ENCODE assay signal across 26 cellular contexts in the genomic region with DNA sequence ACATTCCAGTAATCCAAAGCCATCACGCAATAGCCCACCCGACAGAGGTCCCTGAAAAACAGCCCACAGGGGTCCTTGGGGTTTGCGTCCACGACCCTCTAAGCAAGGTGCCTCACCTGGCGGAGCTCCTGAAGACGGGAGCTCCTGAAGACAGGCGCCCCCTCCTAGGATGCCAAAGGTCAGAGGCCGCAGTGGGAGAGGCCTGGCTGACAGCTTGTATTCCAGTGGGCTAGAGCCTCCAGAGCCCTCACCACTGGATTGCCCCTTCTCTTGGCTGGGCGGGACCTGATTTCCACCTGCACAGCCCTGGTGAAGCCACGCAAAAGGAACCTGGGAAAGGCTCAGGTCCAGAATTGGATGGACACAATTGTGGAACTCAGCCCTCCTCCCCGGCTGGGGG. TPM values are rescaled to one million over a fixed set of nuclear protein-coding genes. Genes with fewer than 3 reads are reported as not detected.
"Had no signal": no experiment of that assay in that cellular context is flagged by ENCODE, and none has a peak within 500 bp of the region (broad histone marks: within the 10 kb centered on the region; RNA-seq: fewer than 3 reads in every experiment).

No MANE protein-coding gene starts in this region.

- H3K4me3 Mint-ChIP-seq: activated CD8-positive, alpha-beta T cell treated with anti-CD3 and anti-CD28 coated beads for 36 hours; activated T-cell treated with anti-CD3 and anti-CD28 coated beads, Interleukin-2, amount 50 U/mL, for 24 hours; central memory CD8-positive, alpha-beta T cell had no signal

- ATAC-seq: activated CD4-positive, CD25-positive, alpha-beta regulatory T cell treated with anti-CD3 and anti-CD28 coated beads, Interleukin-2, amount 50 U/mL, for 24 hours; activated CD8-positive, alpha-beta T cell treated with anti-CD3 and anti-CD28 coated beads for 36 hours; body of pancreas; Right ventricle myocardium inferior had no signal

- H3K9me3 ChIP-seq: ascending aorta, MG63, SK-N-SH had no signal

- H3K4me1 ChIP-seq: ascending aorta, body of pancreas had no signal

- H3K27ac Mint-ChIP-seq: activated CD8-positive, alpha-beta T cell treated with anti-CD3 and anti-CD28 coated beads for 36 hours; activated T-cell treated with anti-CD3 and anti-CD28 coated beads, Interleukin-2, amount 50 U/mL, for 24 hours had no signal

- H3K4me1 Mint-ChIP-seq: central memory CD8-positive, alpha-beta T cell had no signal

- H3K27ac ChIP-seq: ascending aorta, body of pancreas, VCaP had no signal

- H3K36me3 ChIP-seq: ascending aorta, MG63 had no signal

- H3K4me3 ChIP-seq: ascending aorta, body of pancreas, MG63 had no signal

- DNase-seq: activated CD4-positive, alpha-beta T cell treated with anti-CD3 and anti-CD28 coated beads for 4 hours; activated CD8-positive, alpha-beta memory T cell treated with anti-CD3 and anti-CD28 coated beads, Interleukin-2, amount 50 U/mL, for 48 hours; activated CD8-positive, alpha-beta T cell treated with anti-CD3 and anti-CD28 coated beads for 36 hours; activated naive CD4-positive, alpha-beta T cell treated with anti-CD3 and anti-CD28 coated beads, Interleukin-2, amount 50 U/mL, for 16 hours; amniotic stem cell; MG63; MV-4-11; NCI-H1092 treated with DMSO at 0.1 percent for 48 hours; NCI-H1436; NCI-H1694 treated with DMSO at 0.1 percent for 48 hours; NCI-H2029 treated with DMSO at 0.1 percent for 48 hours; NCI-H345; NCI-H510A; NCI-H526 treated with DMSO at 0.1 percent for 48 hours; NCI-H82; SK-N-SH; T-helper 1 cell had no signal

- H3K27me3 ChIP-seq: ascending aorta, body of pancreas, MG63 had no signal

RNA-seq across cellular contexts. Expression of gene JAKMIP1, which starts 39.6 kb away (rescaled TPM):
- total RNA-seq: ascending aorta, bronchial epithelial cell, Right ventricle myocardium inferior, RPMI7951 had no signal
